In the genomic region with DNA sequence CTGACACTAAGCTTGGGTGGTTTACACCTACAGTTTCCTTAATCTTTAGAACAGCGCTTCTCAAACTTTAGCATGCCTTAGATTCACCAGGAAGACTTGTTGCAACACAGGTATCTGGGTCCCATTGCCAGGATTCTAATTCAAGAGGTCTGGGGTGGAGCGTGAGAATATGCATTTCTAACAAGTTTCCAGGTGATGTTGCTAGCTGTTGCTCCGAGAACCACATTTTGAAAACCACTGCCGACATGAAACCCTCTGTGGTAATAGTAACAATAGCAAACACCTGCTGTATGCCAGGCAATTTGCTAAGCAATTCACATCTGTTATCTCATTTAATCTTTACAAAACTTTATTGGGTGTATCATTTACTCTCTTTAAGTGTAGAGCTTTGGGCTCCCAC, we compare ENCODE assay signal across 33 cellular contexts. TPM values are rescaled to one million over a fixed set of nuclear protein-coding genes. Genes with fewer than 3 reads are reported as not detected.
"Had no signal": no experiment of that assay in that cellular context is flagged by ENCODE, and none has a peak within 500 bp of the region (broad histone marks: within the 10 kb centered on the region; RNA-seq: fewer than 3 reads in every experiment).

No MANE protein-coding gene starts in this region.

- H3K4me3 Mint-ChIP-seq: activated naive CD4-positive, alpha-beta T cell treated with anti-CD3 and anti-CD28 coated beads, Interleukin-2, amount 10 ng/mL, durations not matched to agents 7 days and 5 days; activated naive CD8-positive, alpha-beta T cell treated with anti-CD3 and anti-CD28 coated beads, Interleukin-2, amount 10 ng/mL, durations not matched to agents 7 days and 5 days; activated T-helper 1 cell treated with anti-CD3 and anti-CD28 coated beads, Interleukin-12 subunit alpha, Interleukin-12 subunit beta, Interleukin-2, Interleukin-4 antibody, amounts not matched to agents 30 ng/mL and 10 ng/mL and 1 ng/mL, durations not matched to agents 14 hours and 24 hours and 36 hours; naive thymus-derived CD8-positive, alpha-beta T cell; neural progenitor cell; stimulated activated memory B cell treated with anti-CD40 and anti-IgM and Interleukin-4, amounts not matched to agents 10 μg/mL and 1 μg/mL and 100 μg/mL, for 72 hours; stimulated activated naive CD8-positive, alpha-beta T cell treated with anti-CD3 and anti-CD28 coated beads, Interleukin-15, amount 100 ng/mL, for 72 hours had no signal

- H3K4me2 ChIP-seq: neural progenitor cell had no signal

- H3K9ac ChIP-seq: neural progenitor cell had no signal

- H3K4me1 ChIP-seq: ascending aorta, colonic mucosa, right lobe of liver, upper lobe of left lung, vagina had no signal

- H3K9me3 Mint-ChIP-seq: activated naive CD4-positive, alpha-beta T cell treated with anti-CD3 and anti-CD28 coated beads, Interleukin-2, amount 10 ng/mL, durations not matched to agents 7 days and 5 days; activated T-helper 1 cell treated with anti-CD3 and anti-CD28 coated beads, Interleukin-12 subunit alpha, Interleukin-12 subunit beta, Interleukin-2, Interleukin-4 antibody, amounts not matched to agents 30 ng/mL and 10 ng/mL and 1 ng/mL, durations not matched to agents 14 hours and 24 hours and 36 hours; brain; neural progenitor cell; stimulated activated memory B cell treated with anti-CD40 and anti-IgM and Interleukin-4, amounts not matched to agents 10 μg/mL and 1 μg/mL and 100 μg/mL, for 72 hours had no signal

- H3K27ac Mint-ChIP-seq: activated naive CD4-positive, alpha-beta T cell treated with anti-CD3 and anti-CD28 coated beads, Interleukin-2, amount 10 ng/mL, durations not matched to agents 7 days and 5 days; activated naive CD8-positive, alpha-beta T cell treated with anti-CD3 and anti-CD28 coated beads, Interleukin-2, amount 10 ng/mL, durations not matched to agents 7 days and 5 days; activated T-helper 1 cell treated with anti-CD3 and anti-CD28 coated beads, Interleukin-12 subunit alpha, Interleukin-12 subunit beta, Interleukin-2, Interleukin-4 antibody, amounts not matched to agents 30 ng/mL and 10 ng/mL and 1 ng/mL, durations not matched to agents 14 hours and 24 hours and 36 hours; brain; naive thymus-derived CD8-positive, alpha-beta T cell; neural progenitor cell; stimulated activated memory B cell treated with anti-CD40 and anti-IgM and Interleukin-4, amounts not matched to agents 10 μg/mL and 1 μg/mL and 100 μg/mL, for 72 hours; stimulated activated naive CD8-positive, alpha-beta T cell treated with anti-CD3 and anti-CD28 coated beads, Interleukin-15, amount 100 ng/mL, for 72 hours had no signal

- H3K36me3 ChIP-seq: ascending aorta, cardiac muscle cell, colonic mucosa, gastrocnemius medialis, neural progenitor cell, right lobe of liver, upper lobe of left lung, vagina had no signal

- H3K9me3 ChIP-seq: ascending aorta, colonic mucosa, gastrocnemius medialis, right lobe of liver, upper lobe of left lung, vagina had no signal

- H3K4me1 Mint-ChIP-seq: activated naive CD4-positive, alpha-beta T cell treated with anti-CD3 and anti-CD28 coated beads, Interleukin-2, amount 10 ng/mL, durations not matched to agents 7 days and 5 days; activated naive CD8-positive, alpha-beta T cell treated with anti-CD3 and anti-CD28 coated beads, Interleukin-2, amount 10 ng/mL, durations not matched to agents 7 days and 5 days; naive thymus-derived CD8-positive, alpha-beta T cell; neural progenitor cell; stimulated activated memory B cell treated with anti-CD40 and anti-IgM and Interleukin-4, amounts not matched to agents 10 μg/mL and 1 μg/mL and 100 μg/mL, for 72 hours; stimulated activated naive CD8-positive, alpha-beta T cell treated with anti-CD3 and anti-CD28 coated beads, Interleukin-15, amount 100 ng/mL, for 72 hours had no signal

- H3K27me3 Mint-ChIP-seq: activated naive CD4-positive, alpha-beta T cell treated with anti-CD3 and anti-CD28 coated beads, Interleukin-2, amount 10 ng/mL, durations not matched to agents 7 days and 5 days; activated naive CD8-positive, alpha-beta T cell treated with anti-CD3 and anti-CD28 coated beads, Interleukin-2, amount 10 ng/mL, durations not matched to agents 7 days and 5 days; brain; naive thymus-derived CD8-positive, alpha-beta T cell; stimulated activated memory B cell treated with anti-CD40 and anti-IgM and Interleukin-4, amounts not matched to agents 10 μg/mL and 1 μg/mL and 100 μg/mL, for 72 hours; stimulated activated naive CD8-positive, alpha-beta T cell treated with anti-CD3 and anti-CD28 coated beads, Interleukin-15, amount 100 ng/mL, for 72 hours had no signal

- H3K36me3 Mint-ChIP-seq: activated naive CD4-positive, alpha-beta T cell treated with anti-CD3 and anti-CD28 coated beads, Interleukin-2, amount 10 ng/mL, durations not matched to agents 7 days and 5 days; activated naive CD8-positive, alpha-beta T cell treated with anti-CD3 and anti-CD28 coated beads, Interleukin-2, amount 10 ng/mL, durations not matched to agents 7 days and 5 days; brain; naive thymus-derived CD8-positive, alpha-beta T cell; neural progenitor cell; stimulated activated memory B cell treated with anti-CD40 and anti-IgM and Interleukin-4, amounts not matched to agents 10 μg/mL and 1 μg/mL and 100 μg/mL, for 72 hours had no signal

- H3K27ac ChIP-seq: ascending aorta, cardiac muscle cell, colonic mucosa, dorsolateral prefrontal cortex, gastrocnemius medialis, neural progenitor cell, right lobe of liver, skin epidermis, upper lobe of left lung, vagina had no signal

- H3K4me3 ChIP-seq: ascending aorta, cardiac muscle cell, colonic mucosa, neural progenitor cell, right lobe of liver, skin epidermis, upper lobe of left lung had no signal

- ATAC-seq: left cardiac atrium; naive thymus-derived CD8-positive, alpha-beta T cell; right lobe of liver; stimulated activated naive CD8-positive, alpha-beta T cell treated with anti-CD3 and anti-CD28 coated beads, Interleukin-15, amount 100 ng/mL, for 72 hours had no signal

- DNase-seq: activated CD4-positive, alpha-beta T cell treated with anti-CD3 and anti-CD28 coated beads for 4 hours; activated CD4-positive, alpha-beta T cell treated with anti-CD3 and anti-CD28 coated beads, Interleukin-2, amount 50 U/mL, for 48 hours; activated CD8-positive, alpha-beta memory T cell treated with anti-CD3 and anti-CD28 coated beads, Interleukin-2, amount 50 U/mL, for 4 hours; activated effector memory CD4-positive, alpha-beta T cell treated with anti-CD3 and anti-CD28 coated beads, Interleukin-2, amount 50 U/mL, for 16 hours; activated naive CD4-positive, alpha-beta T cell treated with anti-CD3 and anti-CD28 coated beads, Interleukin-2, amount 10 ng/mL, durations not matched to agents 7 days and 5 days; activated naive CD8-positive, alpha-beta T cell treated with anti-CD3 and anti-CD28 coated beads, Interleukin-2, amount 10 ng/mL, durations not matched to agents 7 days and 5 days; activated T-cell treated with anti-CD3 and anti-CD28 coated beads, Interleukin-2, amount 50 U/mL, for 1 hour; cerebellar nuclear complex; colonic mucosa; dorsolateral prefrontal cortex; effector memory CD4-positive, alpha-beta T cell; erythroblast; gastrocnemius medialis; left cardiac atrium; mammary epithelial cell; midbrain; naive thymus-derived CD8-positive, alpha-beta T cell; occipital lobe; right lobe of liver; stimulated activated CD4-positive, alpha-beta T cell treated with anti-CD3 and anti-CD28 coated beads, Interleukin-12 subunit alpha, Interleukin-12 subunit beta, amount 100 ng/mL, for 4 hours; stimulated activated CD4-positive, alpha-beta T cell treated with anti-CD3 and anti-CD28 coated beads, Interleukin-4, amount 100 ng/mL, for 24 hours; stimulated activated naive CD8-positive, alpha-beta T cell treated with anti-CD3 and anti-CD28 coated beads, Interleukin-15, amount 100 ng/mL, for 72 hours; substantia nigra had no signal

- H3K27me3 ChIP-seq: ascending aorta, cardiac muscle cell, colonic mucosa, dorsolateral prefrontal cortex, gastrocnemius medialis, neural progenitor cell, right lobe of liver, upper lobe of left lung, vagina had no signal

RNA-seq across cellular contexts. Expression of a gene that starts 58.6 kb away (rescaled TPM):
- total RNA-seq: activated CD8-positive, alpha-beta memory T cell treated with anti-CD3 and anti-CD28 coated beads for 36 hours; activated naive CD8-positive, alpha-beta T cell treated with anti-CD3 and anti-CD28 coated beads, Interleukin-2, amount 10 ng/mL, durations not matched to agents 7 days and 5 days; activated T-helper 1 cell treated with anti-CD3 and anti-CD28 coated beads, Interleukin-12 subunit alpha, Interleukin-12 subunit beta, Interleukin-2, Interleukin-4 antibody, amounts not matched to agents 30 ng/mL and 10 ng/mL and 1 ng/mL, durations not matched to agents 14 hours and 24 hours and 36 hours; cardiac muscle cell; naive thymus-derived CD8-positive, alpha-beta T cell had no signal
- polyA plus RNA-seq: cardiac muscle cell; naive thymus-derived CD8-positive, alpha-beta T cell had no signal
